ENCODE assay signal across 5 cellular contexts in the genomic region with DNA sequence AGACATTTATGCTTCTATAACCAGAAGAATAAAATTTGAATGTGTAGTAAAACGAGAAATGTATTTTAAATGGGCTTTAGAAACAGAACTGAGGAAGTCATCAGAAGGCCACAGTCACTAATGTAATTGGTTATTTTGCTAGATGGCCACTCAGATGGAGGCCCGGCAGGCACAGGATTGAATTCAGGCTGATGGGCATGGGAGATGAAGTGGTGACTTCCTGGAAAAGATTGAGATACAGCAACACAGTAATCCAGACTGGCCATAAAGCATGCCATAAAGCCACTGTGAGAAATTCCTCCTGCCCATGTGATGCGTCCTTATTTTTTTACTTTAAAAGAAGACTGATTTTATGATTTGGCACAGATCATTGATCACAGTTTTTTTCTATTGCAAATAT.
"Had no signal": no experiment of that assay in that cellular context is flagged by ENCODE, and none has a peak within 500 bp of the region (broad histone marks: within the 10 kb centered on the region; RNA-seq: fewer than 3 reads in every experiment).

No MANE protein-coding gene starts in this region.

- ATAC-seq: HepG2, K562 had no signal

- DNase-seq: KBM-7, KG1 had no signal

- H3K4me3 ChIP-seq: K562 had no signal

- H3K27ac ChIP-seq: HL-60 had no signal
